In genomic region chr11:12846766-12847615, GRCh38 we compare ENCODE assay signal across 12 cellular contexts.
DNase-seq lines count a peak whose midpoint lies in the region.
"Had no signal": no experiment of that assay in that cellular context is flagged by ENCODE, and none has a peak within 500 bp of the region (broad histone marks: within the 10 kb centered on the region; RNA-seq: fewer than 3 reads in every experiment).

No MANE protein-coding gene starts in this region.

- no peak overlapping the region for H3K4me3 ChIP-seq in rectal smooth muscle tissue (ENCODE audit: low read length)

- H3K27ac ChIP-seq in rectal smooth muscle tissue (ENCODE audit: low read depth, low read length): peak overlapping the region; percentile 76

- peaks cover 35% of the 10 kb centered on the region for H3K4me1 ChIP-seq in rectal smooth muscle tissue (ENCODE audit: control insufficient read depth, insufficient read depth, low read length)

- DNase-seq in NCI-H2107 treated with DMSO at 0.1 percent for 48 hours (lab: John Stamatoyannopoulos, UW; ENCODE audit: unreplicated experiment): peak; percentile 29
- DNase-seq in NCI-H2107 (lab: John Stamatoyannopoulos, UW): no peak
- peak; percentile 83 for DNase-seq in NCI-H69 (lab: John Stamatoyannopoulos, UW)
- peak; percentile 51 for DNase-seq in foreskin melanocyte
- DNase-seq in NK-92 (lab: John Stamatoyannopoulos, UW; ENCODE audit: unreplicated experiment): no peak
- DNase-seq in DMS114 treated with DMSO at 0.1 percent for 48 hours (lab: John Stamatoyannopoulos, UW; ENCODE audit: unreplicated experiment): no peak
- DNase-seq in HCEC 1CT: no peak
- DNase-seq: ACHN; activated naive CD8-positive, alpha-beta T cell treated with anti-CD3 and anti-CD28 coated beads, Interleukin-2, amount 10 ng/mL, durations not matched to agents 7 days and 5 days; effector CD8-positive, alpha-beta T cell; NCI-H226 had no signal

- no peak overlapping the region for H3K9ac ChIP-seq in rectal smooth muscle tissue (ENCODE audit: low read length)

- no peaks in the 10 kb centered on the region for H3K36me3 ChIP-seq in rectal smooth muscle tissue (ENCODE audit: control insufficient read depth, insufficient read depth, low read length)

- no peaks in the 10 kb centered on the region for H3K27me3 ChIP-seq in rectal smooth muscle tissue (ENCODE audit: control insufficient read depth, insufficient read depth, low read length)

Comparison
In these comparisons a context has a peak if more than half of its experiments do, and no peak if none do; other contexts are left out.
1. DNase-seq: peak in NCI-H2107 treated with DMSO at 0.1 percent for 48 hours (single experiment), NCI-H69 (single experiment) and foreskin melanocyte (single experiment); none in NCI-H2107 (single experiment), NK-92 (single experiment), DMS114 treated with DMSO at 0.1 percent for 48 hours (single experiment) and HCEC 1CT (single experiment).